16 cellular contexts compared by ENCODE assay signal in the genomic region with DNA sequence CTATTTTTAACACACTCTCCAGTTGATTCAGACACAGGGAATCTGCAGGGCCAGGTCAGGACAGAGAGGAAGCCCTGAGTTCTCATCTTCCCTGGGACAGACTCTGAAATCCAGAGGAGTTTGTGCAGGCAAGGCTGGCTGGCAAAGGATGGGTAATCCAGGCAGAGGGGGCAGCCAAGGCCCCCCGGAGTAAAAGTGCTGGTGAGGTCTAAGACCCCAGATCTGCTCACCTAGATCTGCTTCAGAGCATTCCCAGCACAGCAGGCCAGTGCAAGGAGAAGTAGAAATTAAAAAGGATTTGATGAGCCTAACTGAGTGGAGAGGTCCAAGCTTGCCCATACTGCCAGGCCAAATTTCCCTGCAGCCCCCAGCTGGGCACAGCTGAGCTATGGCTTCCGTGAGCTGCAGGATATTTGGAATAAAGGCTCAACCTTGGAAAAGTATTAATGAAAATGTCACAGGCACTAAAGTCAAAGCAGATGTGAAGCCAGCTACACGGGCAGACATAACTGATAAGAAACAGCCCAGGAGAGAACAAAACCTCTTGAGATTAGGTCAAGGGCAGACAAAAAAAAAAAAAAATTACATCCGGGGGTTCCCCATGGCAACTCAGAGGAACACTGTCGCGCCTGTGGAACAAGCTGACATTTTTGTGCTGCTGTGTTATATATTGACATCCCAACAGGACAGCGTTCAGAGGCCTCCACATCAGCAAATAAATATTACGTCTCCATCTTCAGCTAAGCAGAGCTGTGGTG. TPM values are rescaled to one million over a fixed set of nuclear protein-coding genes. Genes with fewer than 3 reads are reported as not detected.
A peak's percentile ranks its signal among the peaks of the same experiment; 100 is the strongest.
DNase-seq lines count a peak whose midpoint lies in the region; ATAC-seq and TF ChIP-seq lines count a peak whose summit lies in the region.
"Had no signal": no experiment of that assay in that cellular context is flagged by ENCODE, and none has a peak within 500 bp of the region (broad histone marks: within the 10 kb centered on the region; RNA-seq: fewer than 3 reads in every experiment).

No MANE protein-coding gene starts in this region.

- DNase-seq in Right ventricle myocardium superior (no peak), right atrium auricular region (ENCODE audit: low spot score) (no peak), breast epithelium (ENCODE audit: low spot score in 2 of 2) (no peak), memory B cell (ENCODE audit: low spot score in 2 of 2) (no peak), anterior cingulate cortex (lab: John Stamatoyannopoulos, UW) (no peak), immature natural killer cell (no peak), NCI-H524 (lab: John Stamatoyannopoulos, UW) (no peak)
- DNase-seq: activated CD4-positive, alpha-beta T cell treated with anti-CD3 and anti-CD28 coated beads for 4 hours; activated naive CD4-positive, alpha-beta T cell treated with anti-CD3 and anti-CD28 coated beads, Interleukin-2, amount 10 ng/mL, durations not matched to agents 7 days and 5 days; naive B cell; NCI-H1436 treated with DMSO at 0.1 percent for 48 hours; NCI-H526 treated with DMSO at 0.1 percent for 48 hours; stimulated activated CD8-positive, alpha-beta memory T cell treated with anti-CD3 and anti-CD28 coated beads, Interleukin-4, amount 100 ng/mL, for 48 hours had no signal

- ATAC-seq in Right ventricle myocardium superior (ENCODE audit: poor library complexity) (peak; percentile 55), memory B cell (ENCODE audit: low read depth) (no peak), HG02759 (IDR thresholded peaks at IDR 0.05; ENCODE audit: unreplicated experiment) (no peak)

- H3K27me3 ChIP-seq in right atrium auricular region (no peaks in the 10 kb centered on the region), breast epithelium (no peaks in the 10 kb centered on the region)
- H3K27me3 ChIP-seq: vagina had no signal

- H3K27ac Mint-ChIP-seq in memory B cell (peak overlapping the region; percentile 11), immature natural killer cell (no peak overlapping the region)
- H3K27ac Mint-ChIP-seq: activated naive CD4-positive, alpha-beta T cell treated with anti-CD3 and anti-CD28 coated beads, Interleukin-2, amount 10 ng/mL, durations not matched to agents 7 days and 5 days had no signal

- H3K27me3 Mint-ChIP-seq in memory B cell (no peaks in the 10 kb centered on the region), immature natural killer cell (ENCODE audit: low read depth in 3 of 3) (peaks cover 0 to 5% (median 0%) of the 10 kb centered on the region in 3 donors)
- H3K27me3 Mint-ChIP-seq: activated naive CD4-positive, alpha-beta T cell treated with anti-CD3 and anti-CD28 coated beads, Interleukin-2, amount 10 ng/mL, durations not matched to agents 7 days and 5 days; naive B cell had no signal

- TF ChIP-seq POLR2A in breast epithelium (IDR thresholded peaks at IDR 0.05): no peak

- peaks cover 0 to 20% of the 10 kb centered on the region in 2 donors for H3K4me1 ChIP-seq in right atrium auricular region
- no peaks in the 10 kb centered on the region for H3K4me1 ChIP-seq in breast epithelium

- H3K4me3 Mint-ChIP-seq in memory B cell (no peak overlapping the region), immature natural killer cell (no peak overlapping the region)
- H3K4me3 Mint-ChIP-seq: activated naive CD4-positive, alpha-beta T cell treated with anti-CD3 and anti-CD28 coated beads, Interleukin-2, amount 10 ng/mL, durations not matched to agents 7 days and 5 days; naive B cell had no signal

- TF ChIP-seq CTCF in right atrium auricular region (IDR thresholded peaks at IDR 0.05) (no peak), breast epithelium (IDR thresholded peaks at IDR 0.05) (no peak)

- H3K36me3 Mint-ChIP-seq in memory B cell (peaks cover 23% of the 10 kb centered on the region), immature natural killer cell (peaks cover 13 to 24% (median 20%) of the 10 kb centered on the region in 3 donors)

- H3K4me3 ChIP-seq in right atrium auricular region (no peak overlapping the region), breast epithelium (no peak overlapping the region)
- H3K4me3 ChIP-seq: vagina had no signal

- peak overlapping the region in 1 of 2 donors; percentile 12 for H3K27ac ChIP-seq in right atrium auricular region
- peak overlapping the region; percentile 1 to 40 for H3K27ac ChIP-seq in breast epithelium
- H3K27ac ChIP-seq: HL-60 had no signal

- intact Hi-C loops in Right ventricle myocardium superior (cut with DNase I) (no loop called here), breast epithelium (cut with DNase I; ENCODE audit: low total_unique reads) (no loop called here)

- H3K9me3 ChIP-seq in right atrium auricular region (no peaks in the 10 kb centered on the region), breast epithelium (no peaks in the 10 kb centered on the region)
- H3K9me3 ChIP-seq: vagina had no signal

- H3K36me3 ChIP-seq in right atrium auricular region (peaks cover 9% of the 10 kb centered on the region), breast epithelium (no peaks in the 10 kb centered on the region)

- no peaks in the 10 kb centered on the region for H3K4me1 Mint-ChIP-seq in memory B cell
- H3K4me1 Mint-ChIP-seq in immature natural killer cell: no peaks in the 10 kb centered on the region
- H3K4me1 Mint-ChIP-seq: activated naive CD4-positive, alpha-beta T cell treated with anti-CD3 and anti-CD28 coated beads, Interleukin-2, amount 10 ng/mL, durations not matched to agents 7 days and 5 days; naive B cell had no signal

- peaks cover 3% of the 10 kb centered on the region for H3K9me3 Mint-ChIP-seq in memory B cell
- H3K9me3 Mint-ChIP-seq in immature natural killer cell: peaks cover 0 to 1% (median 0%) of the 10 kb centered on the region in 6 donors

RNA-seq across cellular contexts. Expression of a gene that starts 40.9 kb away (rescaled TPM):
- total RNA-seq in Right ventricle myocardium superior (6.3 TPM), right atrium auricular region (10 to 100 TPM; 13.0 to 14.3 TPM), breast epithelium (1 to 10 TPM; 2.0 to 4.7 (median 3.2) TPM)
- polyA plus RNA-seq in immature natural killer cell: under 1 TPM in 2 of 3 donors, not detected in 1; 0.03 to 0.14 TPM
